ENCODE assay signal across 8 cellular contexts in the genomic region with DNA sequence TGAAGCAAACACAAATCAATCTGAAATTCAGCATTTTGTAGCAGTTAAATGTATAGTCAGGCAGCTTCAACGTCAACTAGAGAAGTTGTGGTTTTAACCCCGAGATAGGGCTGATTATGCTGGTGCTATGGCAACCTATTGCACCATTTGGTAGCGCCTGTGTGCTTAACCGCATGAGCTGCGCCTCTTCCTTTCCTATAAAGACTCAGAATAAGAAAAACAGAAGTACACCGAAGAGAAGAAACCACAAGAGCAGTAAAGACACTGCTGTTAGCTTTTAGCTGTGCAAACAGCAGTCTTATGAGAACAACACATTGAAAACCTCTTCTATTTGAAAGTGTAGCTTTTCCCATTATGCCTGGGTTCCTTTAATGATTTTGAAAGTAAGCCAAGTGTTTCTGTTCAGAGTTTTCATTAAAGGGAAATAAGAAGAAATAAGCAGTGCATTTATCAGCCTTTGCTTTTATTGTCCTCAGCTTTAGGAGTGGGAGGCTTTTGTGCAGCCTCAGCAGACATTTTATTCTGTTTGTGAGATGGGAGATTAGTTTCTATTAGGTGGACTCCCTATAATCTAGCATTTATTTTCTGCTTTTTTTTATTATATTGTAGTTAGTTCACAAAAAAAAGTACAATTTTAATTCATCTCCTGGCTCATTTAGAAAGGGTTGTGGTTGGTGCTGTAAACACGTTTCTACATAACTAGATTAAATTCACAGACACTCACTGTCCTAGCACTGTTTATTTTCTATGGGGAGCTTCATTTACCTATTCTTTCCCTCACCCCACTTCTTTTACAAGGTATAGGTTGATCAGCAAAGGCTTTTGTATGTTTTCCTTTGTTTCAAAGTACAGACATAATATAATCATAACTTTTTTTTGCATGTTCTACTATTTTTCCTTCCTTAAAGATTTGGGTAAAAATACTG. TPM values are rescaled to one million over a fixed set of nuclear protein-coding genes. Genes with fewer than 3 reads are reported as not detected.
DNase-seq lines count a peak whose midpoint lies in the region; ATAC-seq, FAIRE-seq and TF ChIP-seq lines count a peak whose summit lies in the region.

No MANE protein-coding gene starts in this region.

- H3K27ac Mint-ChIP-seq in CD4-positive, alpha-beta T cell, result peak overlapping the region; percentile 100

- peak in 2 of 4 donors; percentile 42 to 59 for TF ChIP-seq EP300 in upper lobe of left lung (IDR thresholded peaks at IDR 0.05)

- H3K4me1 ChIP-seq in OCI-LY1 (ENCODE audit: insufficient read depth, low read length, severe bottlenecking) (peaks cover 100% of the 10 kb centered on the region), pancreas (peaks cover 0 to 10% (median 8%) of the 10 kb centered on the region in 3 donors), upper lobe of left lung (peaks cover 0 to 14% (median 7%) of the 10 kb centered on the region in 4 donors)

- H3K9me3 Mint-ChIP-seq in CD4-positive, alpha-beta T cell, result no peaks in the 10 kb centered on the region

- H2AFZ ChIP-seq in OCI-LY1 (ENCODE audit: low read length), result no peak overlapping the region

- peak overlapping the region; percentile 78 for H3K4me3 Mint-ChIP-seq in CD4-positive, alpha-beta T cell

- WGBS in pancreas, 2 donors, result 15% methylated on average over 7 of the region's 7 CpGs
- WGBS in upper lobe of left lung, 2 donors, result 11 to 27% methylated on average over 7 of the region's 7 CpGs

- peak overlapping the region; percentile 48 for H3K4me3 ChIP-seq in OCI-LY1 (ENCODE audit: low read depth, low read length, poor library complexity, severe bottlenecking)
- no peak overlapping the region for H3K4me3 ChIP-seq in pancreas
- peak overlapping the region in 2 of 4 donors; percentile 4 to 9 for H3K4me3 ChIP-seq in upper lobe of left lung

- no peaks in the 10 kb centered on the region for H3K27me3 ChIP-seq in CD4-positive, alpha-beta T cell (ENCODE audit: control insufficient read depth, insufficient read depth, low read length)
- H3K27me3 ChIP-seq in OCI-LY1 (ENCODE audit: insufficient read depth, low read length) (no peaks in the 10 kb centered on the region), pancreas (no peaks in the 10 kb centered on the region), upper lobe of left lung (no peaks in the 10 kb centered on the region)

- FAIRE-seq in pancreas (lab: Jason Lieb, UNC), result peak; percentile 41

- H3F3A ChIP-seq in OCI-LY1 (ENCODE audit: insufficient read depth, low read length), result peaks cover 10% of the 10 kb centered on the region; the same call in 1 of the 2 replicates

- no peaks in the 10 kb centered on the region for H3K9me3 ChIP-seq in CD4-positive, alpha-beta T cell (ENCODE audit: control insufficient read depth, low read length)
- H3K9me3 ChIP-seq in OCI-LY1 (ENCODE audit: low read length) (no peaks in the 10 kb centered on the region), pancreas (no peaks in the 10 kb centered on the region), upper lobe of left lung (no peaks in the 10 kb centered on the region)

- H3K27me3 Mint-ChIP-seq in CD4-positive, alpha-beta T cell, result no peaks in the 10 kb centered on the region

- H3K9ac ChIP-seq in OCI-LY1 (ENCODE audit: low read length), result peak overlapping the region; percentile 78

- H3K4me1 Mint-ChIP-seq in CD4-positive, alpha-beta T cell (ENCODE audit: low read depth), result peaks cover 86% of the 10 kb centered on the region

- H3K9me2 ChIP-seq in OCI-LY1 (ENCODE audit: low read depth, low read length), result no peaks in the 10 kb centered on the region

- DNase-seq in CD4-positive, alpha-beta T cell, result peak; percentile 57 to 89 (median 66)
- peak; percentile 53 for DNase-seq in activated T-cell treated with anti-CD3 and anti-CD28 coated beads for 48 hours (ENCODE audit: low read depth)
- peak; percentile 97 for DNase-seq in fibroblast of peridontal ligament (ENCODE audit: extremely low read depth)
- peak in 2 of 6 donors; percentile 22 to 65 for DNase-seq in pancreas
- DNase-seq in upper lobe of left lung, result peak in 1 of 2 donors; percentile 88

- CTCF ChIA-PET in CD4-positive, alpha-beta T cell (lab: Charles Lee), result interaction anchor here (0.9 to 2.9 kb wide), 10 partner anchors 12 to 162 kb away, joined by 3 to 12 read pairs (median 6); no protein-coding TSS in a partner anchor

- H4K20me1 ChIP-seq in OCI-LY1 (ENCODE audit: insufficient read depth, low read length), result no peaks in the 10 kb centered on the region

- ATAC-seq in CD4-positive, alpha-beta T cell (ENCODE audit: poor library complexity), result peak; percentile 72
- ATAC-seq in GM19397 (IDR thresholded peaks at IDR 0.05; ENCODE audit: unreplicated experiment), result peak; percentile 94
- peak; percentile 96 for ATAC-seq in HG03457 (IDR thresholded peaks at IDR 0.05; ENCODE audit: unreplicated experiment)
- ATAC-seq in pancreas, result peak; percentile 68 to 93 (median 90)
- peak; percentile 93 for ATAC-seq in upper lobe of left lung (ENCODE audit: low FRiP score in 2 of 2)

- peak in 2 of 4 donors; percentile 42 to 76 for TF ChIP-seq POLR2A in upper lobe of left lung (IDR thresholded peaks at IDR 0.05)

- H3K36me3 Mint-ChIP-seq in CD4-positive, alpha-beta T cell (ENCODE audit: low read depth), result peaks cover 60% of the 10 kb centered on the region

- no peak for TF ChIP-seq CTCF in CD4-positive, alpha-beta T cell (IDR thresholded peaks at IDR 0.05)
- TF ChIP-seq CTCF in OCI-LY1 (IDR thresholded peaks at IDR 0.05; ENCODE audit: low read length) (no peak), pancreas (IDR thresholded peaks at IDR 0.05) (no peak), upper lobe of left lung (IDR thresholded peaks at IDR 0.05) (no peak)

- intact Hi-C loops in CD4-positive, alpha-beta T cell (cut with DNase I, micrococcal nuclease), result loop anchor here (1.0 to 10.0 kb wide), 9 partner anchors 13 to 767 kb away; partner anchors contain the start of genes LHX9 (in 1 of the 2), NEK7 (in 1 of the 2) and PTPRC (in 1 of the 2)
- intact Hi-C loops in pancreas (cut with DNase I), result no loop called here

- POLR2A ChIA-PET in CD4-positive, alpha-beta T cell (lab: Charles Lee), result interaction anchor here (0.7 to 20.3 kb wide), 34 partner anchors 9 to 526 kb away, joined by 3 to 317 read pairs (median 6); partner anchors contain the start of genes NEK7 and PTPRC

- peaks cover 49% of the 10 kb centered on the region for H3K79me2 ChIP-seq in OCI-LY1 (ENCODE audit: insufficient read depth, low read length)

- H3K4me2 ChIP-seq in OCI-LY1 (ENCODE audit: low read length), result peak overlapping the region; percentile 72

- peaks cover 18% of the 10 kb centered on the region; the same call in 1 of the 2 replicates for H3K36me3 ChIP-seq in OCI-LY1 (ENCODE audit: insufficient read depth, low read length)
- H3K36me3 ChIP-seq in pancreas, result no peaks in the 10 kb centered on the region
- H3K36me3 ChIP-seq in upper lobe of left lung, result no peaks in the 10 kb centered on the region

- peak overlapping the region; percentile 89 for H3K27ac ChIP-seq in CD4-positive, alpha-beta T cell (ENCODE audit: low read depth, low read length)
- H3K27ac ChIP-seq in OCI-LY1 (ENCODE audit: low read depth, low read length, poor library complexity, severe bottlenecking), result peak overlapping the region; percentile 100
- peak overlapping the region in 2 of 4 donors; percentile 39 to 46 for H3K27ac ChIP-seq in pancreas
- peak overlapping the region; percentile 63 to 82 (median 76) for H3K27ac ChIP-seq in upper lobe of left lung

RNA-seq across cellular contexts. Expression of gene PTPRC, which starts 43.3 kb away (rescaled TPM):
- total RNA-seq in CD4-positive, alpha-beta T cell, result 100 to 1,000 TPM; 661 to 698 TPM
- total RNA-seq in pancreas (10 to 100 TPM in 2 of 6 donors, 1 to 10 TPM in 4; 1.6 to 20.5 (median 5.4) TPM), upper lobe of left lung (100 to 1,000 TPM in 3 of 6 donors, 10 to 100 TPM in 3; 70.2 to 171 (median 101) TPM)
- polyA plus RNA-seq in pancreas, result under 1 TPM; 0.59 to 0.76 TPM

Comparison
In these comparisons a context has a peak if more than half of its experiments do, and no peak if none do; other contexts are left out.
1. intact Hi-C loops: an anchor here in CD4-positive, alpha-beta T cell (1.0 to 10.0 kb wide); none called in pancreas.